9 cellular contexts compared by ENCODE assay signal in the genomic region with DNA sequence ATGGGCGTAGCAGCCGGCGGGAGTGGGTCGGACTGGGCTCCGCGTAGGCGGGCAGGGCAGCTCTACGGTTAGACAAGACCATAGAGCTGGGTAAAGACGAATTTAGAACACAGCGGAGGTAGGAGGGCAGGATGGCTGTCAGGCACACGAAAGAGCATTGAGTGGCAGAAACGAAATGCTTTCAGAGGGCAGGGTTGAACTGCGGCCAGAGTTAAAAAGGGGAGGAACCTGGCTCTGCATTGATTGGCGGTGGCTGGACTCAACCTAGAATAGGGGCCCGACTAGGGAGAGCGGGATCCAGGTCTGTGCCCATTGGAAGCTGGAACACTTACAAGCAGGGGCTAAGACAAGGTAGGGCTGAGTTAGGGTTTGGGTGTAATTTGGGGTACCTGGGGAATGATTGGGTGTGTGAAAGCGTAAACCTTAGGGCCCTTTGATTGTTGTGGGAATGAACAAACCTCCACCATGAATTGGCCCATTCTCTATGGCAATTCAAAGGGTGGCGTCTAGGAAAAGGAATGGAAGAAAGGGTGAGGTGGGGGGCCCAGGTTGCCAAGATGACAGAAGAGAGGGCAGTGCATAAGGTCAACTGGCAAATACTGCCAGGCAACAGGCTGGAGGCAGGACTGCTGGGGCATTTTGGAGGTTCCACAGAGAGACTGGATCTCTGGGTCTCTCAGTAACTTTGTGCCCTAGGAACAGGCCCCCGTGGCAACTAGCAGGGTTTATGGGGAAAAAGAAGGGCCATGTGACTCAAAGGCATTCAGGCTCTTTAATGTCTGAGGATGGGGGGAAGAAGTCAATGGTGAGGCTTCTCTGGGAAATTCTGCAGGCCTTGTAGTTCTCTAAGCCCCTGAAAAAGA. TPM values are rescaled to one million over a fixed set of nuclear protein-coding genes. Genes with fewer than 3 reads are reported as not detected.
A peak's percentile ranks its signal among the peaks of the same experiment; 100 is the strongest.
DNase-seq lines count a peak whose midpoint lies in the region; ATAC-seq, FAIRE-seq and TF ChIP-seq lines count a peak whose summit lies in the region.
"Had no signal": no experiment of that assay in that cellular context is flagged by ENCODE, and none has a peak within 500 bp of the region (broad histone marks: within the 10 kb centered on the region; RNA-seq: fewer than 3 reads in every experiment).

No MANE protein-coding gene starts in this region.

- in situ Hi-C loops in Panc1 (cut with HindIII; ENCODE audit: low pct_unique_long_range_greater_than_20kb, low sequenced_read_pairs): no loop called here

- ATAC-seq in Panc1: peak; percentile 45
- peak in 2 of 4 donors; percentile 1 to 34 for ATAC-seq in psoas muscle
- ATAC-seq in HG03342 (IDR thresholded peaks at IDR 0.05; ENCODE audit: unreplicated experiment): no peak
- no peak for ATAC-seq in GM18519 (IDR thresholded peaks at IDR 0.05; ENCODE audit: low FRiP score, unreplicated experiment)

- DNase-seq in GM12865 (ENCODE audit: low read depth) (no peak), Panc1 (ENCODE audit: low read depth, low spot score) (no peak), esophagus muscularis mucosa (ENCODE audit: extremely low spot score) (no peak), psoas muscle (no peak), HuH-7.5 (ENCODE audit: low spot score) (no peak), GM12892 (ENCODE audit: insufficient read length) (no peak)

- intact Hi-C loops in Panc1 (cut with micrococcal nuclease; ENCODE audit: unreplicated experiment): no loop called here
- intact Hi-C loops in esophagus muscularis mucosa (cut with DNase I): loop anchor here (10.0 kb wide), 2 partner anchors 1304 to 1514 kb away; a partner anchor contains a TSS
- intact Hi-C loops in psoas muscle (cut with DNase I): loop anchor here in 1 of 2 donors (10.0 kb wide), 1 partner anchor 506 kb away; a partner anchor contains a TSS

- CTCF ChIA-PET in Panc1 (lab: Charles Lee): no interaction called here

- BruUV-seq in Panc1 (replicated peaks; lab: Mats Ljungman, UMichigan): no TSS peak

- POLR2A ChIA-PET in Panc1 (lab: Charles Lee): no interaction called here

- H3K9me3 ChIP-seq in Panc1 (ENCODE audit: control insufficient read depth, insufficient read depth, low read depth, low read length): no peaks in the 10 kb centered on the region
- no peaks in the 10 kb centered on the region for H3K9me3 ChIP-seq in esophagus muscularis mucosa
- H3K9me3 ChIP-seq in psoas muscle: no peaks in the 10 kb centered on the region

- TF ChIP-seq CTCF in GM12865 (IDR thresholded peaks at IDR 0.05; ENCODE audit: insufficient read depth, low read depth, low read length, missing control alignments) (no peak), Panc1 (IDR thresholded peaks at IDR 0.05) (no peak), esophagus muscularis mucosa (IDR thresholded peaks at IDR 0.05) (no peak), psoas muscle (IDR thresholded peaks at IDR 0.05) (no peak)

- no peak for TF ChIP-seq EP300 in esophagus muscularis mucosa (IDR thresholded peaks at IDR 0.05)

- H3K27ac ChIP-seq in Panc1 (ENCODE audit: low read length) (peak overlapping the region; percentile 85), esophagus muscularis mucosa (replicated peaks in 1 of 4) (peak overlapping the region; percentile 78 to 89 (median 88)), psoas muscle (peak overlapping the region; percentile 80)

- H3K4me1 ChIP-seq in Panc1 (ENCODE audit: control insufficient read depth, insufficient read depth, low read length) (0 out of 2 replicates have a peak, but pooled peaks cover 5% of the 10 kb centered on the region), esophagus muscularis mucosa (peaks cover 9 to 28% (median 24%) of the 10 kb centered on the region in 4 donors), psoas muscle (peaks cover 8% of the 10 kb centered on the region)

- TF ChIP-seq POLR2A in esophagus muscularis mucosa (IDR thresholded peaks at IDR 0.05; ENCODE audit: low read depth) (no peak), GM12892 (IDR thresholded peaks at IDR 0.05; ENCODE audit: low read depth, low read length) (no peak; the same call in 1 of the 2 replicates)

- H3K36me3 ChIP-seq in Panc1 (ENCODE audit: control insufficient read depth, insufficient read depth, low read length) (peaks cover 2% of the 10 kb centered on the region; the same call in 1 of the 2 replicates), esophagus muscularis mucosa (peaks cover 0 to 27% (median 17%) of the 10 kb centered on the region in 4 donors), psoas muscle (ENCODE audit: insufficient read depth in 1 of 2, low read depth in 1 of 2) (peaks cover 3 to 42% of the 10 kb centered on the region in 2 donors)

- peak overlapping the region; percentile 38 for H3K4me3 ChIP-seq in GM12865 (ENCODE audit: low read depth, low read length)
- peak overlapping the region; percentile 68 to 72 for H3K4me3 ChIP-seq in Panc1 (ENCODE audit: low read depth in 2 of 2, low read length in 2 of 2)
- H3K4me3 ChIP-seq in esophagus muscularis mucosa: peak overlapping the region; percentile 72 to 85 (median 74)
- H3K4me3 ChIP-seq in psoas muscle: peak overlapping the region; percentile 60

- WGBS in esophagus muscularis mucosa: 46% methylated on average over 19 of the region's 19 CpGs
- 8 to 41% (median 14%) methylated on average over 16 to 19 of the region's 19 CpGs for WGBS in psoas muscle, 3 donors

- H3K27me3 ChIP-seq in Panc1 (ENCODE audit: control insufficient read depth, insufficient read depth, low read length) (no peaks in the 10 kb centered on the region), esophagus muscularis mucosa (peaks cover 0 to 6% (median 0%) of the 10 kb centered on the region in 4 donors), psoas muscle (ENCODE audit: insufficient read depth in 3 of 3, low read length in 2 of 3) (no peaks in the 10 kb centered on the region)

- no peak for FAIRE-seq in GM12892 (lab: Jason Lieb, UNC)

RNA-seq across cellular contexts. Expression of a gene that starts 0.9 kb away (rescaled TPM):
- 64.6 TPM for total RNA-seq in Panc1 (2021; ENCODE audit: unreplicated experiment)
- 48.1 TPM for polyA plus RNA-seq in Panc1 (2012; ENCODE audit: insufficient read length)
- total RNA-seq in esophagus muscularis mucosa: 10 to 100 TPM; 19.1 to 35.3 (median 25.1) TPM
- 10 to 100 TPM; 30.7 to 55.7 (median 34.2) TPM for total RNA-seq in psoas muscle
- 10 to 100 TPM; 18.7 to 42.8 (median 33.3) TPM for polyA plus RNA-seq in psoas muscle
- polyA plus RNA-seq in GM12892 (2012; ENCODE audit: missing spikeins): 27.5 TPM

RNA-seq across cellular contexts. Expression of a gene that starts 7.7 kb away (rescaled TPM):
- total RNA-seq in Panc1 (2021; ENCODE audit: unreplicated experiment) (129 TPM), esophagus muscularis mucosa (10 to 100 TPM; 75.9 to 98.0 (median 90.4) TPM), psoas muscle (10 to 100 TPM; 67.8 to 87.1 (median 80.4) TPM)
- 138 TPM for polyA plus RNA-seq in Panc1 (2012; ENCODE audit: insufficient read length)
- 100 to 1,000 TPM; 124 to 172 (median 143) TPM for polyA plus RNA-seq in psoas muscle
- 300 TPM for polyA plus RNA-seq in GM12892 (2012; ENCODE audit: missing spikeins)

RNA-seq across cellular contexts. Expression of a gene that starts 21.5 kb away (rescaled TPM):
- total RNA-seq in Panc1 (2021; ENCODE audit: unreplicated experiment) (0.59 TPM), esophagus muscularis mucosa (10 to 100 TPM in 2 of 4 donors, 1 to 10 TPM in 2; 6.8 to 16.1 (median 9.9) TPM), psoas muscle (1 to 10 TPM in 3 of 4 donors, under 1 TPM in 1; 0.51 to 1.8 (median 1.6) TPM)
- polyA plus RNA-seq in Panc1 (2012; ENCODE audit: insufficient read length): 0.94 TPM
- polyA plus RNA-seq in psoas muscle: 1 to 10 TPM in 1 of 3 donors, under 1 TPM in 2; 0.86 to 1.6 (median 0.90) TPM
- 6.9 TPM for polyA plus RNA-seq in GM12892 (2012; ENCODE audit: missing spikeins)
- total RNA-seq: M059J had no signal

RNA-seq across cellular contexts. Expression of a gene that starts 31.6 kb away (rescaled TPM):
- total RNA-seq in Panc1 (2021; ENCODE audit: unreplicated experiment) (1.0 TPM), esophagus muscularis mucosa (under 1 TPM; 0.42 to 0.98 (median 0.56) TPM), psoas muscle (1 to 10 TPM in 3 of 4 donors, under 1 TPM in 1; 0.84 to 7.0 (median 2.6) TPM)
- 1.4 TPM for polyA plus RNA-seq in Panc1 (2012; ENCODE audit: insufficient read length)
- 1 to 10 TPM in 2 of 3 donors, under 1 TPM in 1; 0.80 to 2.4 (median 2.3) TPM for polyA plus RNA-seq in psoas muscle
- polyA plus RNA-seq in GM12892 (2012; ENCODE audit: missing spikeins): 1.4 TPM
